Comparison of ENCODE assay signal across 2 cellular contexts in the genomic region with DNA sequence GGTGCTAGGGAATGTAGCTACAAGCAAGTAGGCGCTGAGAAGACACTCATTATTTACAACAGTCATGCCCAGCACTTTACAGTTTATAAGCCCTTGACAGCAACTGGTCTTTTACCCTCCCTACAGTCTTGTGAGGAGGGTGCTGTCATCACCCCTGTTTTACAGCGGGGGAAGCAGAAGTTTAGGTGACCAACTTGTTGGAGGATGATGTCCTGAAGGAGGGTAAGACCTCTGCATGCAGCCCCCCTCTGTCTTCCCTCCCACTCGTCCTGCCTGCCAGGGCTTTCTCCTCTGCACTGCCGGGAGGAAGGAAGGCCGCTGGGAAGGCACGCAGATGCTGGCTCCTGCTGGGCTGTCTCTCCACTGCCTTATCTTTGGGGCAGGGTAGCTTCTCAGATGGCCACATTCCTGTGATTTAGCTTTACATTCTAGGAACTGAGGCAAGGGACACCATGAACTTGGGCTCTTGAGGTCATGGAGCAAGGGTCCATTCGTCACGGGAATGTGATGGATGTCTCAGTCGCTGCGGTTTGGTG.
A peak's percentile ranks its signal among the peaks of the same experiment; 100 is the strongest.
TF ChIP-seq lines count a peak whose summit lies in the region.

No MANE protein-coding gene starts in this region.

TF ChIP-seq in HCT116, 20 proteins besides CTCF, POLR2A, EP300 and RAD21 (continued from another document):
- no peak for TF ChIP-seq ZFX (IDR thresholded peaks at IDR 0.05)
- no peak for TF ChIP-seq EZH2phosphoT487 (IDR thresholded peaks at IDR 0.05; ENCODE audit: borderline replicate concordance)
- no peak for TF ChIP-seq TCF7L2 (IDR thresholded peaks at IDR 0.05; ENCODE audit: borderline replicate concordance, extremely low read depth, insufficient read depth, insufficient read length)

TF ChIP-seq in K562, 482 proteins besides CTCF, POLR2A, EP300 and RAD21 (continued from another document):
- no peak for TF ChIP-seq HDGF (IDR thresholded peaks at IDR 0.05)
- no peak for TF ChIP-seq ZNF263 (CRISPR knock-in tag; IDR thresholded peaks at IDR 0.05; ENCODE audit: borderline replicate concordance)
- no peak for TF ChIP-seq ZNF696 (CRISPR knock-in tag; conservative IDR thresholded peaks at IDR 0.05)
- TF ChIP-seq PML (IDR thresholded peaks at IDR 0.05; ENCODE audit: low read length): no peak
- TF ChIP-seq STAT5A (IDR thresholded peaks at IDR 0.05; ENCODE audit: borderline replicate concordance, low read length): peak; percentile 60
- peak; percentile 17; the same call in 1 of the 2 replicates for TF ChIP-seq CBFA2T2 (conservative IDR thresholded peaks at IDR 0.05)
- no peak for TF ChIP-seq SAP30 (IDR thresholded peaks at IDR 0.05; ENCODE audit: borderline replicate concordance, insufficient read depth, low read depth, low read length, poor library complexity, severe bottlenecking)
- no peak for TF ChIP-seq SNAPC5 (CRISPR knock-in tag; IDR thresholded peaks at IDR 0.05)
